17 cellular contexts compared by ENCODE assay signal in the genomic region with DNA sequence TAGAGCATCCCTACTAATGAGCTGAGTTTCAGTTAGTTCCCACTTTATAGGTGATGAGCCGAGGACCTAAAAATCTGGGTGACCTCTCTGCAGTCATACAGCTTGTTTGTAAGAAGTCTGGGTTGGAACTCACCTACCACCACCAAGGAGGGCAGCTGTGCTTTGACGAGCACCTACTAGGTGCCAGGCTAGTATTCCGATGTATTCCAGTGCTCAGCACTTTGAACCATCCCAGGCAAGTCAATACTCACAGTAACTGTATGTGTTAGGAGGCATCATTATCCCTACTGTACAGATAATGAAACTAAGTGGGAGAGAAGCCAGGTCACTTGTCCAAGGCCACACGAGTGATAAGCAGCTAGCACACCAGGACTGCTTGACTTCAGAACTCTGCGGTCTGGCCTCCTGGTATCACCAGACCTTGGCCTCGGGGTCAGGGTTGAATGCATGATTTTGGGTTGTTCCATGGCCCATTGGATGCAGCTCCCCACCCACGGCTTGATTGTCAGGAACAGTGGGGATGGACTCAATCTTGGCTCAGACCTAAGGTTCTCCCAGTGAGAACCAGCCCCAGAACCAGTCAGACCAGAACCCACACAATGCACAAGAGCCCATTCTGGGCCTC. TPM values are rescaled to one million over a fixed set of nuclear protein-coding genes. Genes with fewer than 3 reads are reported as not detected.
DNase-seq lines count a peak whose midpoint lies in the region; ATAC-seq, FAIRE-seq and TF ChIP-seq lines count a peak whose summit lies in the region.
"Had no signal": no experiment of that assay in that cellular context is flagged by ENCODE, and none has a peak within 500 bp of the region (broad histone marks: within the 10 kb centered on the region; RNA-seq: fewer than 3 reads in every experiment).

No MANE protein-coding gene starts in this region.

- CTCF ChIA-PET in WTC11 (lab: Charles Lee), result interaction anchor here (0.5 to 6.9 kb wide), 41 partner anchors 11 to 734 kb away, joined by 3 to 220 read pairs (median 9); a partner anchor contains a TSS

- H3K36me3 Mint-ChIP-seq in WTC11, result peaks cover 18% of the 10 kb centered on the region

- intact Hi-C loops in left cardiac atrium (cut with DNase I), result no loop called here

- WGBS in small intestine, 3 donors, result 29 to 65% (median 41%) methylated on average over 7 of the region's 7 CpGs

- no peaks in the 10 kb centered on the region for H3K27me3 Mint-ChIP-seq in WTC11 (ENCODE audit: low read depth)
- H3K27me3 Mint-ChIP-seq: activated naive CD8-positive, alpha-beta T cell treated with anti-CD3 and anti-CD28 coated beads, Interleukin-2, amount 50 U/mL, for 24 hours; natural killer cell treated with Interleukin-12 subunit alpha and Interleukin-12 subunit beta and Interleukin-15 and Interleukin-18, amount 100 ng/mL, for 72 hours had no signal

- DNase-seq in HUDEP-2 (lab: John Stamatoyannopoulos, UW; ENCODE audit: unreplicated experiment in 76 of 76), result peak in 66 of 76 experiments; percentile 2 to 79 (median 48)
- DNase-seq in WTC11 (ENCODE audit: low spot score), result no peak
- no peak for DNase-seq in left cardiac atrium
- peak; percentile 87 for DNase-seq in small intestine
- DNase-seq in NCI-H2171 (lab: John Stamatoyannopoulos, UW), result no peak
- no peak for DNase-seq in NCI-H524 (lab: John Stamatoyannopoulos, UW)
- DNase-seq: DMS79, NCI-H1105, NCI-H524 treated with DMSO at 0.1 percent for 48 hours had no signal

- no peak overlapping the region for H3K27ac Mint-ChIP-seq in WTC11
- H3K27ac Mint-ChIP-seq: activated naive CD8-positive, alpha-beta T cell treated with anti-CD3 and anti-CD28 coated beads, Interleukin-2, amount 50 U/mL, for 24 hours; activated T-helper 2 cell treated with anti-CD3 and anti-CD28 coated beads, Interferon-gamma antibody, Interleukin-2, Interleukin-4, amounts not matched to agents 10 μg/mL and 5 μg/mL and 100 μg/mL, durations not matched to agents 14 hours and 24 hours and 36 hours; natural killer cell treated with Interleukin-12 subunit alpha and Interleukin-12 subunit beta and Interleukin-15 and Interleukin-18, amount 100 ng/mL, for 72 hours had no signal

- H3K9me3 ChIP-seq in small intestine (ENCODE audit: control insufficient read depth, low read depth), result no peaks in the 10 kb centered on the region
- H3K9me3 ChIP-seq: psoas muscle had no signal

- no peak overlapping the region for H3K4me3 ChIP-seq in small intestine (ENCODE audit: low read depth in 1 of 2, low read length in 2 of 2)
- H3K4me3 ChIP-seq: psoas muscle had no signal

- POLR2A ChIA-PET in WTC11 (lab: Charles Lee), result interaction anchor here (0.5 kb wide), 1 partner anchor 321 kb away, joined by 4 read pairs; no protein-coding TSS in a partner anchor

- FAIRE-seq in small intestine (lab: Jason Lieb, UNC), result no peak
- FAIRE-seq: frontal cortex had no signal

- TF ChIP-seq CTCF in WTC11 (IDR thresholded peaks at IDR 0.05), result no peak

- peak overlapping the region; percentile 23 to 26 for H3K27ac ChIP-seq in small intestine (ENCODE audit: low read depth in 1 of 2, low read length in 1 of 2)
- H3K27ac ChIP-seq: psoas muscle, WERI-Rb-1 had no signal

- H3K9me3 Mint-ChIP-seq in WTC11, result peaks cover 6% of the 10 kb centered on the region
- H3K9me3 Mint-ChIP-seq: activated naive CD8-positive, alpha-beta T cell treated with anti-CD3 and anti-CD28 coated beads, Interleukin-2, amount 50 U/mL, for 24 hours; activated T-helper 2 cell treated with anti-CD3 and anti-CD28 coated beads, Interferon-gamma antibody, Interleukin-2, Interleukin-4, amounts not matched to agents 10 μg/mL and 5 μg/mL and 100 μg/mL, durations not matched to agents 14 hours and 24 hours and 36 hours; natural killer cell treated with Interleukin-12 subunit alpha and Interleukin-12 subunit beta and Interleukin-15 and Interleukin-18, amount 100 ng/mL, for 72 hours had no signal

- H3K4me3 Mint-ChIP-seq in WTC11, result no peak overlapping the region
- H3K4me3 Mint-ChIP-seq: activated naive CD8-positive, alpha-beta T cell treated with anti-CD3 and anti-CD28 coated beads, Interleukin-2, amount 50 U/mL, for 24 hours; natural killer cell treated with Interleukin-12 subunit alpha and Interleukin-12 subunit beta and Interleukin-15 and Interleukin-18, amount 100 ng/mL, for 72 hours had no signal

- H3K27me3 ChIP-seq in small intestine (ENCODE audit: control insufficient read depth in 2 of 2, insufficient read depth in 2 of 2, low read length in 2 of 2), result no peaks in the 10 kb centered on the region

- H3K36me3 ChIP-seq in small intestine (ENCODE audit: control insufficient read depth in 2 of 2, insufficient read depth in 2 of 2, low read length in 2 of 2), result peaks cover 0 to 18% of the 10 kb centered on the region in 2 donors

- no peaks in the 10 kb centered on the region for H3K4me1 ChIP-seq in small intestine (ENCODE audit: control insufficient read depth in 2 of 2, insufficient read depth in 1 of 2, low read depth in 1 of 2, low read length in 1 of 2)

- no peak for ATAC-seq in WTC11
- peak; percentile 41 to 53 for ATAC-seq in left cardiac atrium
- no peak for ATAC-seq in GM21367 (IDR thresholded peaks at IDR 0.05; ENCODE audit: unreplicated experiment)
- ATAC-seq in GM21786 (IDR thresholded peaks at IDR 0.05; ENCODE audit: unreplicated experiment), result no peak

- H3K4me1 Mint-ChIP-seq in WTC11, result peaks cover 2% of the 10 kb centered on the region; the same call in 1 of the 2 replicates

TF ChIP-seq in WTC11, 78 proteins besides CTCF, POLR2A, EP300 and RAD21:
- TF ChIP-seq TEAD4 (CRISPR knock-in tag; IDR thresholded peaks at IDR 0.05) (no peak), GABPB1 (CRISPR knock-in tag; IDR thresholded peaks at IDR 0.05) (peak; percentile 20; the same call in 1 of the 2 replicates)

RNA-seq across cellular contexts. Expression of a gene that starts 20.7 kb away (rescaled TPM):
- total RNA-seq in WTC11 (2021) (40.6 to 45.0 TPM (median 42.0 TPM) in 3 replicates), left cardiac atrium (100 to 1,000 TPM in 1 of 2 donors, 10 to 100 TPM in 1; 66.2 to 138 TPM)
- polyA plus RNA-seq in small intestine, result 10 to 100 TPM; 20.8 to 58.1 (median 22.7) TPM

Comparison
In these comparisons a context has a peak if more than half of its experiments do, and no peak if none do; other contexts are left out.
1. DNase-seq: peak in HUDEP-2 (66 of 76) and small intestine (single experiment); none in WTC11 (single experiment), left cardiac atrium (single experiment), NCI-H2171 (single experiment) and NCI-H524 (0 of 2).
2. ATAC-seq: peak in left cardiac atrium (2 of 2); none in WTC11 (single experiment), GM21367 (single experiment) and GM21786 (single experiment).